Comparison of ENCODE assay signal across 16 cellular contexts in the genomic region with DNA sequence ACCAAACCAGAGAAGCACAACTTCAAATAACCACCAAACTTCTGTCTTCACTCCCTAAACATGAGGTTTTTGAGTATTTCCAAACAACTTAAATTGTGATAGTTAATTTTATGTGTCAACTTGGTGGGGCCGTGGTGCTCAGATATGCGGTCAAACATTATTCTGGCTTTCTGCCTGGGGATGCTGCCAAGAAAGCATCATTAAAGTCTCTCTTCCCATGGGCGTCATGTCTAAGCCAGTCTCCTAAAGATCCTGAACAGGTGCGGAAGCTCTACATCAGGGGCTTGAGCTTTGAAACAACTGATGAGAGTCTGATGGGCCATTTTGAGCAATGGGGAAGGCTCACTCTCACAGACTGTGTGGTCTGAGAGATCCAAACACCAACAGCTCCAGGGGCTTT. TPM values are rescaled to one million over a fixed set of nuclear protein-coding genes. Genes with fewer than 3 reads are reported as not detected.
DNase-seq lines count a peak whose midpoint lies in the region; ATAC-seq and TF ChIP-seq lines count a peak whose summit lies in the region.
"Had no signal": no experiment of that assay in that cellular context is flagged by ENCODE, and none has a peak within 500 bp of the region (broad histone marks: within the 10 kb centered on the region; RNA-seq: fewer than 3 reads in every experiment).

No MANE protein-coding gene starts in this region.

- TF ChIP-seq CTCF in PC-3 (conservative IDR thresholded peaks at IDR 0.05; ENCODE audit: low read depth, low read length) (no peak), fibroblast of mammary gland (conservative IDR thresholded peaks at IDR 0.05; ENCODE audit: control insufficient read depth, insufficient read depth, low read depth, low read length) (no peak), smooth muscle cell (IDR thresholded peaks at IDR 0.05; ENCODE audit: borderline replicate concordance, insufficient read depth, poor library complexity, severe bottlenecking) (no peak), glutamatergic neuron (IDR thresholded peaks at IDR 0.05; ENCODE audit: partially characterized antibody, unreplicated experiment) (no peak)

- H3K4me3 ChIP-seq in GM23248 (no peak overlapping the region), PC-3 (ENCODE audit: low read length) (no peak overlapping the region), fibroblast of mammary gland (ENCODE audit: control insufficient read depth, low read depth, low read length) (no peak overlapping the region), smooth muscle cell (no peak overlapping the region)

- H3K79me2 ChIP-seq in GM23248 (ENCODE audit: insufficient read depth) (no peaks in the 10 kb centered on the region), PC-3 (ENCODE audit: low read length) (no peaks in the 10 kb centered on the region), smooth muscle cell (ENCODE audit: low read depth) (no peaks in the 10 kb centered on the region)

- H3K27me3 Mint-ChIP-seq in glutamatergic neuron (ENCODE audit: unreplicated experiment), result peaks cover 4% of the 10 kb centered on the region

- DNase-seq in GM23248 (no peak), PC-3 (peak; percentile 39), fibroblast of mammary gland (ENCODE audit: low read depth) (peak; percentile 72), smooth muscle cell (lab: John Stamatoyannopoulos, UW; ENCODE audit: unreplicated experiment) (no peak), glutamatergic neuron (no peak), kidney glomerular epithelial cell (lab: John Stamatoyannopoulos, UW) (no peak)
- DNase-seq: CD8-positive, alpha-beta T cell; EL; H9; Kasumi-1; NCI-H187 treated with DMSO at 0.1 percent for 48 hours; NCI-H2171; NCI-H446 treated with DMSO at 0.1 percent for 48 hours; NCI-H82; SIG-M5 had no signal

- H3K27ac Mint-ChIP-seq in glutamatergic neuron (ENCODE audit: unreplicated experiment), result no peak overlapping the region
- H3K27ac Mint-ChIP-seq: CD8-positive, alpha-beta T cell; H9 had no signal

- H3K9ac ChIP-seq in GM23248 (no peak overlapping the region), PC-3 (ENCODE audit: low read length) (no peak overlapping the region), smooth muscle cell (ENCODE audit: low read depth) (no peak overlapping the region)

- peaks cover 7% of the 10 kb centered on the region for H3K36me3 Mint-ChIP-seq in glutamatergic neuron (ENCODE audit: unreplicated experiment)
- H3K36me3 Mint-ChIP-seq: CD8-positive, alpha-beta T cell had no signal

- H3K27ac ChIP-seq in GM23248, result 0 out of 2 replicates have a peak overlapping the region, but pooled peaks have one; percentile 75
- peak overlapping the region; percentile 98 for H3K27ac ChIP-seq in PC-3 (ENCODE audit: low read length)
- peak overlapping the region; percentile 67 for H3K27ac ChIP-seq in smooth muscle cell (ENCODE audit: low read depth)

- BruUV-seq in PC-3 (replicated peaks; lab: Mats Ljungman, UMichigan), result no TSS peak

- no peaks in the 10 kb centered on the region for H3K4me1 Mint-ChIP-seq in glutamatergic neuron (ENCODE audit: low read depth, unreplicated experiment)

- H3K4me1 ChIP-seq in GM23248 (ENCODE audit: insufficient read depth), result peaks cover 40% of the 10 kb centered on the region
- H3K4me1 ChIP-seq in PC-3 (ENCODE audit: insufficient read depth, low read length), result peaks cover 41% of the 10 kb centered on the region
- peaks cover 16% of the 10 kb centered on the region for H3K4me1 ChIP-seq in smooth muscle cell (ENCODE audit: low read depth)

- H3K27me3 ChIP-seq in GM23248 (replicated peaks; ENCODE audit: insufficient read depth) (no peaks in the 10 kb centered on the region), PC-3 (ENCODE audit: low read length) (no peaks in the 10 kb centered on the region), smooth muscle cell (ENCODE audit: low read depth) (no peaks in the 10 kb centered on the region)

- intact Hi-C loops in PC-3 (cut with micrococcal nuclease), result no loop called here

- no peaks in the 10 kb centered on the region for H3K9me2 ChIP-seq in GM23248 (ENCODE audit: insufficient read depth)
- H3K9me2 ChIP-seq in PC-3 (replicated peaks; ENCODE audit: low read length), result no peaks in the 10 kb centered on the region

- H3F3A ChIP-seq in GM23248 (ENCODE audit: insufficient read depth) (peaks cover 34% of the 10 kb centered on the region), PC-3 (ENCODE audit: low read length, unreplicated experiment) (no peaks in the 10 kb centered on the region), smooth muscle cell (ENCODE audit: low read depth) (peaks cover 12% of the 10 kb centered on the region)

- WGBS in GM23248 (ENCODE audit: low coverage in 1 of 2, low lambda C conversion rate in 2 of 2, missing lambda C conversion rate in 2 of 2), 2 experiments, result 68 to 70% methylated on average over 4 of the region's 4 CpGs
- 92% methylated on average over 4 of the region's 4 CpGs for WGBS in smooth muscle cell (ENCODE audit: low lambda C conversion rate)

- H3K9me3 ChIP-seq in GM23248 (ENCODE audit: low read depth) (no peaks in the 10 kb centered on the region), PC-3 (ENCODE audit: low read length) (no peaks in the 10 kb centered on the region), smooth muscle cell (replicated peaks; ENCODE audit: low read depth) (no peaks in the 10 kb centered on the region)

- ATAC-seq in PC-3 (no peak), HG02610 (IDR thresholded peaks at IDR 0.05; ENCODE audit: unreplicated experiment) (no peak)
- ATAC-seq: CD8-positive, alpha-beta T cell had no signal

- H3K4me2 ChIP-seq in GM23248 (ENCODE audit: unreplicated experiment) (no peak overlapping the region), PC-3 (ENCODE audit: low read length) (no peak overlapping the region), smooth muscle cell (peak overlapping the region; percentile 5)

- in situ Hi-C loops in GM23248 (cut with MboI), result no loop called here

- H2AFZ ChIP-seq in GM23248, result no peak overlapping the region
- H2AFZ ChIP-seq in PC-3 (ENCODE audit: low read length), result no peak overlapping the region
- no peak overlapping the region for H2AFZ ChIP-seq in smooth muscle cell (ENCODE audit: low read depth)

- no peak overlapping the region for H3K4me3 Mint-ChIP-seq in glutamatergic neuron (ENCODE audit: unreplicated experiment)
- H3K4me3 Mint-ChIP-seq: CD8-positive, alpha-beta T cell; H9 had no signal

- no peaks in the 10 kb centered on the region for H4K20me1 ChIP-seq in GM23248 (ENCODE audit: insufficient read depth)
- H4K20me1 ChIP-seq in PC-3 (ENCODE audit: low read length), result no peaks in the 10 kb centered on the region
- H4K20me1 ChIP-seq in smooth muscle cell (ENCODE audit: low read depth), result no peaks in the 10 kb centered on the region

- CTCF ChIA-PET in PC-3 (lab: Charles Lee), result no interaction called here

- no peaks in the 10 kb centered on the region for H3K9me3 Mint-ChIP-seq in glutamatergic neuron (ENCODE audit: unreplicated experiment)
- H3K9me3 Mint-ChIP-seq: CD8-positive, alpha-beta T cell; H9 had no signal

- no peaks in the 10 kb centered on the region for H3K36me3 ChIP-seq in GM23248 (ENCODE audit: low read depth)
- no peaks in the 10 kb centered on the region for H3K36me3 ChIP-seq in PC-3 (ENCODE audit: low read depth, low read length)
- H3K36me3 ChIP-seq in smooth muscle cell (ENCODE audit: low read depth), result no peaks in the 10 kb centered on the region

- POLR2A ChIA-PET in PC-3 (lab: Charles Lee; ENCODE audit: unreplicated experiment), result no interaction called here

RNA-seq across cellular contexts. Expression of a gene that starts 24.1 kb away (rescaled TPM):
- total RNA-seq in GM23248 (2014; rRNA removed; shearing (Covaris generic)), result 3.8 and 8.2 TPM in 2 replicates
- 9.2 and 10.1 TPM in 2 replicates for polyA plus RNA-seq in GM23248 (2016; fragmentation: Nextera tagmentation; extraction: Ambion mirVana)
- total RNA-seq in PC-3 (2014; rRNA removed), result 10.7 and 16.4 TPM in 2 replicates
- 24.4 and 29.8 TPM in 2 replicates for total RNA-seq in smooth muscle cell
- polyA plus RNA-seq in smooth muscle cell, result 60.9 and 71.9 TPM in 2 replicates
- not detected for total RNA-seq in glutamatergic neuron (ENCODE audit: unreplicated experiment)
- total RNA-seq: CD8-positive, alpha-beta T cell had no signal

Comparison
In these comparisons a context has a peak if more than half of its experiments do, and no peak if none do; other contexts are left out.
1. DNase-seq: peak in PC-3 (single experiment) and fibroblast of mammary gland (single experiment); none in GM23248 (single experiment), smooth muscle cell (single experiment), glutamatergic neuron (single experiment) and kidney glomerular epithelial cell (single experiment).
2. Peak in every context shown above with its lines, with median percentiles within 50 percentile points of each other: H3K27ac ChIP-seq.